8 cellular contexts compared by ENCODE assay signal in genomic region chr20:62136283-62137091, GRCh38. TPM values are rescaled to one million over a fixed set of nuclear protein-coding genes. Genes with fewer than 3 reads are reported as not detected.
A peak's percentile ranks its signal among the peaks of the same experiment; 100 is the strongest.
DNase-seq lines count a peak whose midpoint lies in the region; ATAC-seq and TF ChIP-seq lines count a peak whose summit lies in the region.

No MANE protein-coding gene starts in this region.

- BruUV-seq in Caco-2 (replicated peaks; lab: Mats Ljungman, UMichigan), result no TSS peak

- H3K4me1 Mint-ChIP-seq in Caco-2 (ENCODE audit: low read depth, unreplicated experiment), result peaks cover 3% of the 10 kb centered on the region
- H3K4me1 Mint-ChIP-seq in osteocyte (ENCODE audit: unreplicated experiment), result peaks cover 13% of the 10 kb centered on the region

- peaks cover 98% of the 10 kb centered on the region for H3K36me3 Mint-ChIP-seq in Caco-2 (ENCODE audit: insufficient read depth, unreplicated experiment)
- peaks cover 39% of the 10 kb centered on the region for H3K36me3 Mint-ChIP-seq in osteocyte (ENCODE audit: unreplicated experiment)

- H3K27ac Mint-ChIP-seq in Caco-2 (ENCODE audit: unreplicated experiment) (peak overlapping the region; percentile 0), osteocyte (ENCODE audit: unreplicated experiment) (peak overlapping the region; percentile 44)

- POLR2A ChIA-PET in Caco-2 (lab: Charles Lee), result interaction anchor here (2.0 kb wide), 1 partner anchor 70 kb away, joined by 13 read pairs; the partner anchor contains the start of gene TAF4

- H3K27me3 ChIP-seq in Caco-2 (replicated peaks; ENCODE audit: control insufficient read depth, insufficient read depth, low read length), result no peaks in the 10 kb centered on the region
- no peaks in the 10 kb centered on the region for H3K27me3 ChIP-seq in Peyer's patch

- H3K9me3 Mint-ChIP-seq in Caco-2 (ENCODE audit: unreplicated experiment), result no peaks in the 10 kb centered on the region
- H3K9me3 Mint-ChIP-seq in osteocyte (ENCODE audit: unreplicated experiment), result no peaks in the 10 kb centered on the region

- H3K27ac ChIP-seq in Peyer's patch, result no peak overlapping the region

- H3K27me3 Mint-ChIP-seq in Caco-2 (ENCODE audit: insufficient read depth, unreplicated experiment), result no peaks in the 10 kb centered on the region
- H3K27me3 Mint-ChIP-seq in osteocyte (ENCODE audit: unreplicated experiment), result no peaks in the 10 kb centered on the region

- DNase-seq in Caco-2, result peak; percentile 80 to 86
- DNase-seq in HPDE6-E6E7 (ENCODE audit: extremely low spot score), result peak; percentile 73
- DNase-seq in Peyer's patch, result peak; percentile 76 to 90 (median 78)
- DNase-seq in activated T-helper 1 cell treated with Interleukin-2 at 50 U/mL for 16 hours (ENCODE audit: low read depth), result peak; percentile 55
- peak; percentile 61 for DNase-seq in fibroblast of gingiva (ENCODE audit: low read depth)
- no peak for DNase-seq in osteocyte (ENCODE audit: extremely low spot score, unreplicated experiment)

- CTCF ChIA-PET in Caco-2 (lab: Charles Lee), result interaction anchor here (0.5 to 2.2 kb wide), 5 partner anchors 9 to 127 kb away, joined by 3 to 22 read pairs (median 3); partner anchors contain the start of gene TAF4

- H3K36me3 ChIP-seq in Caco-2 (ENCODE audit: control insufficient read depth, insufficient read depth, low read length) (peaks cover 20% of the 10 kb centered on the region), Peyer's patch (peaks cover 0 to 89% (median 3%) of the 10 kb centered on the region in 3 donors)

- H3K4me3 Mint-ChIP-seq in Caco-2 (ENCODE audit: unreplicated experiment) (no peak overlapping the region), osteocyte (ENCODE audit: unreplicated experiment) (no peak overlapping the region)

- intact Hi-C loops in Caco-2 (cut with micrococcal nuclease; ENCODE audit: unreplicated experiment), result loop anchor here (1.0 to 2.0 kb wide), 3 partner anchors 14 to 125 kb away; partner anchors contain the start of gene LSM14B

- no peak for TF ChIP-seq POLR2A in Peyer's patch (IDR thresholded peaks at IDR 0.05)

- TF ChIP-seq CTCF in Caco-2 (IDR thresholded peaks at IDR 0.05; ENCODE audit: insufficient read depth in 1 of 2, low read depth in 1 of 2, low read length in 1 of 2, severe bottlenecking in 1 of 2, unreplicated experiment in 1 of 2) (peak; percentile 95 to 98), Peyer's patch (IDR thresholded peaks at IDR 0.05) (peak; percentile 62 to 79 (median 74)), osteocyte (IDR thresholded peaks at IDR 0.05) (peak; percentile 84)

- ATAC-seq in GM19463 (IDR thresholded peaks at IDR 0.05; ENCODE audit: unreplicated experiment) (no peak), GM18870 (IDR thresholded peaks at IDR 0.05; ENCODE audit: unreplicated experiment) (no peak)

- no peak overlapping the region for H3K4me3 ChIP-seq in Caco-2 (ENCODE audit: low read depth, low read length)
- H3K4me3 ChIP-seq in Peyer's patch, result no peak overlapping the region

- H3K4me1 ChIP-seq in Caco-2 (peaks cover 10% of the 10 kb centered on the region), Peyer's patch (peaks cover 0 to 27% (median 4%) of the 10 kb centered on the region in 4 donors)

- H3K9me3 ChIP-seq in Caco-2 (no peaks in the 10 kb centered on the region), Peyer's patch (no peaks in the 10 kb centered on the region)

RNA-seq across cellular contexts. Expression of gene PSMA7, which starts 6.7 kb away (rescaled TPM):
- total RNA-seq in Caco-2 (2022), result 702 and 760 TPM in 2 replicates
- 100 to 1,000 TPM; 181 to 264 (median 228) TPM for total RNA-seq in Peyer's patch
- 209 and 217 TPM in 2 replicates for total RNA-seq in osteocyte

RNA-seq across cellular contexts. Expression of gene SS18L1, which starts 7.1 kb away (rescaled TPM):
- total RNA-seq in Caco-2 (2022), result 46.4 and 52.1 TPM in 2 replicates
- total RNA-seq in Peyer's patch, result 10 to 100 TPM; 14.9 to 27.2 (median 24.5) TPM
- total RNA-seq in osteocyte, result 18.3 and 19.9 TPM in 2 replicates

RNA-seq across cellular contexts. Expression of gene LSM14B, which starts 14.2 kb away (rescaled TPM):
- total RNA-seq in Caco-2 (2022), result 143 and 154 TPM in 2 replicates
- total RNA-seq in Peyer's patch, result 10 to 100 TPM; 27.1 to 35.5 (median 33.3) TPM
- 67.8 and 68.7 TPM in 2 replicates for total RNA-seq in osteocyte

RNA-seq across cellular contexts. Expression of gene MTG2, which starts 46.3 kb away (rescaled TPM):
- total RNA-seq in Caco-2 (2022), result 110 and 111 TPM in 2 replicates
- total RNA-seq in Peyer's patch, result 10 to 100 TPM; 23.1 to 62.2 (median 31.6) TPM
- total RNA-seq in osteocyte, result 29.3 and 30.7 TPM in 2 replicates
